ENCODE assay signal across 26 cellular contexts in the genomic region with DNA sequence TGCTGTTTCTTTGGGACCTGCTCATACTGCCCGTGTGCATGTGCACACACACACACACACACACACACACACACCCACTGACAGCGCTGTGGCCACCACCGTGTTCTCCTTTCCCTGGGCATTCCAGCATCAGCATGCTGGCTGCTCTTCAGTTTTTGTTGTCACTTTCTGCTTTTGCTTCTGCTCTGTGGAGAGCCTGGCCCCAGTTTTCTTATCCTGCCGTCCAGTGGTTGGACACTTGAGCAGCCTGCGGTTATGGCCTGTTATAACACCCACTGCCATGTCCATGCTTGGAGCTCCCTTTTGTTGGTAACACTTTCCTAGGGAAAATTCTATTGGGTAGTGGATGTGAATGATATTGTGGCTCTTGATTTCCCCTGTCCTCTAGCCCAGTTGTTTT.
"Had no signal": no experiment of that assay in that cellular context is flagged by ENCODE, and none has a peak within 500 bp of the region (broad histone marks: within the 10 kb centered on the region; RNA-seq: fewer than 3 reads in every experiment).

No MANE protein-coding gene starts in this region.

- H3K4me1 ChIP-seq: ascending aorta had no signal

- H3K36me3 Mint-ChIP-seq: activated naive CD4-positive, alpha-beta T cell treated with anti-CD3 and anti-CD28 coated beads, Interleukin-2, amount 10 ng/mL, durations not matched to agents 7 days and 5 days; activated naive CD4-positive, alpha-beta T cell treated with anti-CD3 and anti-CD28 coated beads, Interleukin-2, amount 50 U/mL, for 72 hours; activated naive CD8-positive, alpha-beta T cell treated with anti-CD3 and anti-CD28 coated beads, Interleukin-2, amount 10 ng/mL, durations not matched to agents 7 days and 5 days had no signal

- ATAC-seq: activated CD4-positive, alpha-beta T cell treated with anti-CD3 and anti-CD28 coated beads for 36 hours; activated CD8-positive, alpha-beta T cell treated with anti-CD3 and anti-CD28 coated beads for 36 hours; activated naive CD4-positive, alpha-beta T cell treated with anti-CD3 and anti-CD28 coated beads, Interleukin-2, amount 50 U/mL, for 72 hours; activated T-cell treated with anti-CD3 and anti-CD28 coated beads, Interleukin-2, amount 50 U/mL, for 72 hours; esophagus mucosa had no signal

- H3K4me1 Mint-ChIP-seq: central memory CD8-positive, alpha-beta T cell had no signal

- H3K4me3 Mint-ChIP-seq: activated CD4-positive, alpha-beta T cell treated with anti-CD3 and anti-CD28 coated beads for 36 hours; activated CD4-positive, alpha-beta T cell treated with anti-CD3 and anti-CD28 coated beads, Interleukin-2, amount 10 ng/mL, durations not matched to agents 7 days and 5 days; activated CD8-positive, alpha-beta T cell treated with anti-CD3 and anti-CD28 coated beads for 36 hours; activated naive CD4-positive, alpha-beta T cell treated with anti-CD3 and anti-CD28 coated beads, Interleukin-2, amount 10 ng/mL, durations not matched to agents 7 days and 5 days; activated naive CD8-positive, alpha-beta T cell treated with anti-CD3 and anti-CD28 coated beads, Interleukin-2, amount 10 ng/mL, durations not matched to agents 7 days and 5 days; activated T-cell treated with anti-CD3 and anti-CD28 coated beads, Interleukin-2, amount 50 U/mL, for 24 hours; activated T-cell treated with anti-CD3 and anti-CD28 coated beads, Interleukin-2, amount 50 U/mL, for 72 hours; central memory CD8-positive, alpha-beta T cell; dendritic cell treated with granulocyte-macrophage colony-stimulating factor and Interleukin-4, amounts not matched to agents 40 ng/mL and 50 ng/mL, for 4 days; endodermal cell had no signal

- H3K27me3 Mint-ChIP-seq: activated CD4-positive, alpha-beta T cell treated with anti-CD3 and anti-CD28 coated beads, Interleukin-2, amount 10 ng/mL, durations not matched to agents 7 days and 5 days; activated naive CD4-positive, alpha-beta T cell treated with anti-CD3 and anti-CD28 coated beads, Interleukin-2, amount 10 ng/mL, durations not matched to agents 7 days and 5 days; activated T-cell treated with anti-CD3 and anti-CD28 coated beads, Interleukin-2, amount 50 U/mL, for 24 hours; central memory CD8-positive, alpha-beta T cell had no signal

- H3K27ac ChIP-seq: ascending aorta, brain microvascular endothelial cell, coronary artery, dorsolateral prefrontal cortex had no signal

- H3K9me3 Mint-ChIP-seq: activated CD4-positive, alpha-beta T cell treated with anti-CD3 and anti-CD28 coated beads, Interleukin-2, amount 10 ng/mL, durations not matched to agents 7 days and 5 days; activated CD8-positive, alpha-beta T cell treated with anti-CD3 and anti-CD28 coated beads for 36 hours; activated naive CD4-positive, alpha-beta T cell treated with anti-CD3 and anti-CD28 coated beads, Interleukin-2, amount 10 ng/mL, durations not matched to agents 7 days and 5 days; activated naive CD4-positive, alpha-beta T cell treated with anti-CD3 and anti-CD28 coated beads, Interleukin-2, amount 50 U/mL, for 72 hours; activated naive CD8-positive, alpha-beta T cell treated with anti-CD3 and anti-CD28 coated beads, Interleukin-2, amount 10 ng/mL, durations not matched to agents 7 days and 5 days; activated T-cell treated with anti-CD3 and anti-CD28 coated beads, Interleukin-2, amount 50 U/mL, for 24 hours; activated T-cell treated with anti-CD3 and anti-CD28 coated beads, Interleukin-2, amount 50 U/mL, for 72 hours; central memory CD8-positive, alpha-beta T cell; dendritic cell treated with granulocyte-macrophage colony-stimulating factor and Interleukin-4, amounts not matched to agents 40 ng/mL and 50 ng/mL, for 4 days; endodermal cell had no signal

- DNase-seq: activated CD4-positive, alpha-beta T cell treated with anti-CD3 and anti-CD28 coated beads for 36 hours; activated CD4-positive, alpha-beta T cell treated with anti-CD3 and anti-CD28 coated beads, Interleukin-2, amount 10 ng/mL, durations not matched to agents 7 days and 5 days; activated CD4-positive, alpha-beta T cell treated with anti-CD3 and anti-CD28 coated beads, Interleukin-2, amount 50 U/mL, for 4 hours; activated CD4-positive, CD25-positive, alpha-beta regulatory T cell; activated CD4-positive, CD25-positive, alpha-beta regulatory T cell treated with anti-CD3 and anti-CD28 coated beads, Interleukin-2, amount 50 U/mL, for 72 hours; activated CD8-positive, alpha-beta memory T cell treated with anti-CD3 and anti-CD28 coated beads, Interleukin-2, amount 50 U/mL, for 48 hours; activated CD8-positive, alpha-beta T cell treated with anti-CD3 and anti-CD28 coated beads for 36 hours; activated gamma-delta T cell; activated naive CD4-positive, alpha-beta T cell; activated naive CD4-positive, alpha-beta T cell treated with anti-CD3 and anti-CD28 coated beads, Interleukin-2, amount 10 ng/mL, durations not matched to agents 7 days and 5 days; activated naive CD8-positive, alpha-beta T cell treated with anti-CD3 and anti-CD28 coated beads, Interleukin-2, amount 10 ng/mL, durations not matched to agents 7 days and 5 days; activated T-cell treated with anti-CD3 and anti-CD28 coated beads for 4 hours; activated T-cell treated with anti-CD3 and anti-CD28 coated beads, Interleukin-2, amount 50 U/mL, for 24 hours; activated T-cell treated with anti-CD3 and anti-CD28 coated beads, Interleukin-2, amount 50 U/mL, for 72 hours; brain microvascular endothelial cell; dorsolateral prefrontal cortex; effector memory CD4-positive, alpha-beta T cell; endodermal cell; foreskin fibroblast; T-helper 2 cell had no signal

- H3K4me3 ChIP-seq: ascending aorta, coronary artery, dorsolateral prefrontal cortex had no signal

- H3K9me3 ChIP-seq: ascending aorta had no signal

- H3K27ac Mint-ChIP-seq: activated CD4-positive, alpha-beta T cell treated with anti-CD3 and anti-CD28 coated beads for 36 hours; activated CD4-positive, alpha-beta T cell treated with anti-CD3 and anti-CD28 coated beads, Interleukin-2, amount 10 ng/mL, durations not matched to agents 7 days and 5 days; activated CD8-positive, alpha-beta T cell treated with anti-CD3 and anti-CD28 coated beads for 36 hours; activated naive CD4-positive, alpha-beta T cell treated with anti-CD3 and anti-CD28 coated beads, Interleukin-2, amount 10 ng/mL, durations not matched to agents 7 days and 5 days; activated naive CD4-positive, alpha-beta T cell treated with anti-CD3 and anti-CD28 coated beads, Interleukin-2, amount 50 U/mL, for 72 hours; activated naive CD8-positive, alpha-beta T cell treated with anti-CD3 and anti-CD28 coated beads, Interleukin-2, amount 10 ng/mL, durations not matched to agents 7 days and 5 days; activated T-cell treated with anti-CD3 and anti-CD28 coated beads, Interleukin-2, amount 50 U/mL, for 24 hours; activated T-cell treated with anti-CD3 and anti-CD28 coated beads, Interleukin-2, amount 50 U/mL, for 72 hours; dendritic cell treated with granulocyte-macrophage colony-stimulating factor and Interleukin-4, amounts not matched to agents 40 ng/mL and 50 ng/mL, for 4 days; endodermal cell had no signal

- H3K36me3 ChIP-seq: ascending aorta, brain microvascular endothelial cell had no signal

- H3K27me3 ChIP-seq: ascending aorta, brain microvascular endothelial cell, dorsolateral prefrontal cortex had no signal
